ENCODE assay signal across 1 cellular context in genomic region chr12:124680863-124681778, GRCh38.
TF ChIP-seq lines count a peak whose summit lies in the region.

No MANE protein-coding gene starts in this region.

TF ChIP-seq in GM12878, 131 proteins besides CTCF, POLR2A, EP300 and RAD21 (continued from another document and continues in another):
- TF ChIP-seq, protein P1, sequence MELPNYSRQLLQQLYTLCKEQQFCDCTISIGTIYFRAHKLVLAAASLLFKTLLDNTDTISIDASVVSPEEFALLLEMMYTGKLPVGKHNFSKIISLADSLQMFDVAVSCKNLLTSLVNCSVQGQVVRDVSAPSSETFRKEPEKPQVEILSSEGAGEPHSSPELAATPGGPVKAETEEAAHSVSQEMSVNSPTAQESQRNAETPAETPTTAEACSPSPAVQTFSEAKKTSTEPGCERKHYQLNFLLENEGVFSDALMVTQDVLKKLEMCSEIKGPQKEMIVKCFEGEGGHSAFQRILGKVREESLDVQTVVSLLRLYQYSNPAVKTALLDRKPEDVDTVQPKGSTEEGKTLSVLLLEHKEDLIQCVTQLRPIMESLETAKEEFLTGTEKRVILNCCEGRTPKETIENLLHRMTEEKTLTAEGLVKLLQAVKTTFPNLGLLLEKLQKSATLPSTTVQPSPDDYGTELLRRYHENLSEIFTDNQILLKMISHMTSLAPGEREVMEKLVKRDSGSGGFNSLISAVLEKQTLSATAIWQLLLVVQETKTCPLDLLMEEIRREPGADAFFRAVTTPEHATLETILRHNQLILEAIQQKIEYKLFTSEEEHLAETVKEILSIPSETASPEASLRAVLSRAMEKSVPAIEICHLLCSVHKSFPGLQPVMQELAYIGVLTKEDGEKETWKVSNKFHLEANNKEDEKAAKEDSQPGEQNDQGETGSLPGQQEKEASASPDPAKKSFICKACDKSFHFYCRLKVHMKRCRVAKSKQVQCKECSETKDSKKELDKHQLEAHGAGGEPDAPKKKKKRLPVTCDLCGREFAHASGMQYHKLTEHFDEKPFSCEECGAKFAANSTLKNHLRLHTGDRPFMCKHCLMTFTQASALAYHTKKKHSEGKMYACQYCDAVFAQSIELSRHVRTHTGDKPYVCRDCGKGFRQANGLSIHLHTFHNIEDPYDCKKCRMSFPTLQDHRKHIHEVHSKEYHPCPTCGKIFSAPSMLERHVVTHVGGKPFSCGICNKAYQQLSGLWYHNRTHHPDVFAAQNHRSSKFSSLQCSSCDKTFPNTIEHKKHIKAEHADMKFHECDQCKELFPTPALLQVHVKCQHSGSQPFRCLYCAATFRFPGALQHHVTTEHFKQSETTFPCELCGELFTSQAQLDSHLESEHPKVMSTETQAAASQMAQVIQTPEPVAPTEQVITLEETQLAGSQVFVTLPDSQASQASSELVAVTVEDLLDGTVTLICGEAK (IDR thresholded peaks at IDR 0.05; ENCODE audit: borderline replicate concordance), result no peak
- TF ChIP-seq JUNB (IDR thresholded peaks at IDR 0.05), result peak; percentile 88
- TF ChIP-seq, protein P2, sequence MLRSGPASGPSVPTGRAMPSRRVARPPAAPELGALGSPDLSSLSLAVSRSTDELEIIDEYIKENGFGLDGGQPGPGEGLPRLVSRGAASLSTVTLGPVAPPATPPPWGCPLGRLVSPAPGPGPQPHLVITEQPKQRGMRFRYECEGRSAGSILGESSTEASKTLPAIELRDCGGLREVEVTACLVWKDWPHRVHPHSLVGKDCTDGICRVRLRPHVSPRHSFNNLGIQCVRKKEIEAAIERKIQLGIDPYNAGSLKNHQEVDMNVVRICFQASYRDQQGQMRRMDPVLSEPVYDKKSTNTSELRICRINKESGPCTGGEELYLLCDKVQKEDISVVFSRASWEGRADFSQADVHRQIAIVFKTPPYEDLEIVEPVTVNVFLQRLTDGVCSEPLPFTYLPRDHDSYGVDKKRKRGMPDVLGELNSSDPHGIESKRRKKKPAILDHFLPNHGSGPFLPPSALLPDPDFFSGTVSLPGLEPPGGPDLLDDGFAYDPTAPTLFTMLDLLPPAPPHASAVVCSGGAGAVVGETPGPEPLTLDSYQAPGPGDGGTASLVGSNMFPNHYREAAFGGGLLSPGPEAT (IDR thresholded peaks at IDR 0.05; ENCODE audit: low read depth), result no peak
- TF ChIP-seq LARP7 (IDR thresholded peaks at IDR 0.05), result no peak
- TF ChIP-seq MEF2B (IDR thresholded peaks at IDR 0.05; ENCODE audit: partially characterized antibody, poor library complexity, severe bottlenecking), result peak; percentile 90
- TF ChIP-seq SMARCA5 (IDR thresholded peaks at IDR 0.05), result no peak
- TF ChIP-seq ASH2L (IDR thresholded peaks at IDR 0.05; ENCODE audit: borderline replicate concordance, low read depth), result no peak
- no peak; the same call in 1 of the 2 replicates for TF ChIP-seq ZNF207 (IDR thresholded peaks at IDR 0.05; ENCODE audit: borderline replicate concordance)
- TF ChIP-seq POLR2AphosphoS5 (IDR thresholded peaks at IDR 0.05; ENCODE audit: low read length), result no peak
- TF ChIP-seq ETV6 (conservative IDR thresholded peaks at IDR 0.05 in 1 of 2, IDR thresholded peaks at IDR 0.05 in 1 of 2; ENCODE audit: borderline replicate concordance in 1 of 2, low read depth in 1 of 2), result peak in 1 of 2 experiments; percentile 78; a peak in 2 of 4 replicates
- no peak for TF ChIP-seq RCOR1 (conservative IDR thresholded peaks at IDR 0.05; ENCODE audit: low read depth, low read length)
- peak; percentile 83 for TF ChIP-seq ATF7 (IDR thresholded peaks at IDR 0.05; ENCODE audit: low read depth)
- TF ChIP-seq MEF2A (IDR thresholded peaks at IDR 0.05; ENCODE audit: insufficient read depth, low read depth, low read length), result no peak; the same call in 1 of the 2 replicates
- TF ChIP-seq ZSCAN29 (IDR thresholded peaks at IDR 0.05), result no peak
- TF ChIP-seq, protein P3, sequence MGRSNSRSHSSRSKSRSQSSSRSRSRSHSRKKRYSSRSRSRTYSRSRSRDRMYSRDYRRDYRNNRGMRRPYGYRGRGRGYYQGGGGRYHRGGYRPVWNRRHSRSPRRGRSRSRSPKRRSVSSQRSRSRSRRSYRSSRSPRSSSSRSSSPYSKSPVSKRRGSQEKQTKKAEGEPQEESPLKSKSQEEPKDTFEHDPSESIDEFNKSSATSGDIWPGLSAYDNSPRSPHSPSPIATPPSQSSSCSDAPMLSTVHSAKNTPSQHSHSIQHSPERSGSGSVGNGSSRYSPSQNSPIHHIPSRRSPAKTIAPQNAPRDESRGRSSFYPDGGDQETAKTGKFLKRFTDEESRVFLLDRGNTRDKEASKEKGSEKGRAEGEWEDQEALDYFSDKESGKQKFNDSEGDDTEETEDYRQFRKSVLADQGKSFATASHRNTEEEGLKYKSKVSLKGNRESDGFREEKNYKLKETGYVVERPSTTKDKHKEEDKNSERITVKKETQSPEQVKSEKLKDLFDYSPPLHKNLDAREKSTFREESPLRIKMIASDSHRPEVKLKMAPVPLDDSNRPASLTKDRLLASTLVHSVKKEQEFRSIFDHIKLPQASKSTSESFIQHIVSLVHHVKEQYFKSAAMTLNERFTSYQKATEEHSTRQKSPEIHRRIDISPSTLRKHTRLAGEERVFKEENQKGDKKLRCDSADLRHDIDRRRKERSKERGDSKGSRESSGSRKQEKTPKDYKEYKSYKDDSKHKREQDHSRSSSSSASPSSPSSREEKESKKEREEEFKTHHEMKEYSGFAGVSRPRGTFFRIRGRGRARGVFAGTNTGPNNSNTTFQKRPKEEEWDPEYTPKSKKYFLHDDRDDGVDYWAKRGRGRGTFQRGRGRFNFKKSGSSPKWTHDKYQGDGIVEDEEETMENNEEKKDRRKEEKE (IDR thresholded peaks at IDR 0.05), result no peak
- TF ChIP-seq JUND (IDR thresholded peaks at IDR 0.05; ENCODE audit: low read depth, low read length), result no peak
- peak; percentile 72 for TF ChIP-seq MTA2 (IDR thresholded peaks at IDR 0.05; ENCODE audit: low read depth)
- 0 out of 2 replicates have a peak, but pooled peaks have one; percentile 38 for TF ChIP-seq YY1 (IDR thresholded peaks at IDR 0.05; ENCODE audit: low read depth, low read length)
- TF ChIP-seq, protein P4, sequence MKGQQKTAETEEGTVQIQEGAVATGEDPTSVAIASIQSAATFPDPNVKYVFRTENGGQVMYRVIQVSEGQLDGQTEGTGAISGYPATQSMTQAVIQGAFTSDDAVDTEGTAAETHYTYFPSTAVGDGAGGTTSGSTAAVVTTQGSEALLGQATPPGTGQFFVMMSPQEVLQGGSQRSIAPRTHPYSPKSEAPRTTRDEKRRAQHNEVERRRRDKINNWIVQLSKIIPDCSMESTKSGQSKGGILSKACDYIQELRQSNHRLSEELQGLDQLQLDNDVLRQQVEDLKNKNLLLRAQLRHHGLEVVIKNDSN (IDR thresholded peaks at IDR 0.05; ENCODE audit: borderline replicate concordance, extremely low read length, insufficient read depth, low read depth, low read length), result no peak
- peak; percentile 93 for TF ChIP-seq RUNX3 (IDR thresholded peaks at IDR 0.05; ENCODE audit: low read length)
- TF ChIP-seq IKZF2 (IDR thresholded peaks at IDR 0.05), result peak; percentile 68 to 76
- TF ChIP-seq DPF2 (IDR thresholded peaks at IDR 0.05), result peak; percentile 81
- peak; percentile 90; the same call in 1 of the 2 replicates for TF ChIP-seq ZNF217 (IDR thresholded peaks at IDR 0.05)
- no peak for TF ChIP-seq TCF12 (IDR thresholded peaks at IDR 0.05; ENCODE audit: low read depth, low read length)
- TF ChIP-seq SP1 (IDR thresholded peaks at IDR 0.05; ENCODE audit: low read depth, low read length), result no peak
- no peak for TF ChIP-seq SMAD5 (IDR thresholded peaks at IDR 0.05; ENCODE audit: low read depth)
- TF ChIP-seq SIN3A (IDR thresholded peaks at IDR 0.05; ENCODE audit: low read depth, low read length), result no peak
- TF ChIP-seq KDM1A (IDR thresholded peaks at IDR 0.05; ENCODE audit: borderline replicate concordance), result no peak
- no peak for TF ChIP-seq PBX3 (IDR thresholded peaks at IDR 0.05; ENCODE audit: insufficient replicate concordance, low read depth, low read length)
- TF ChIP-seq BACH1 (IDR thresholded peaks at IDR 0.05; ENCODE audit: borderline replicate concordance), result peak; percentile 48; the same call in 1 of the 2 replicates
- no peak for TF ChIP-seq HDAC6 (IDR thresholded peaks at IDR 0.05; ENCODE audit: unreplicated experiment)
- no peak for TF ChIP-seq STAT3 (IDR thresholded peaks at IDR 0.05; ENCODE audit: low read depth, low read length)
- no peak for TF ChIP-seq ZNF592 (IDR thresholded peaks at IDR 0.05)
- no peak for TF ChIP-seq NFYA (IDR thresholded peaks at IDR 0.05; ENCODE audit: borderline replicate concordance, low read depth, low read length)
- no peak for TF ChIP-seq NKRF (conservative IDR thresholded peaks at IDR 0.05)
- no peak for TF ChIP-seq GATAD2B (conservative IDR thresholded peaks at IDR 0.05; ENCODE audit: low read depth)
- TF ChIP-seq NFIC (IDR thresholded peaks at IDR 0.05; ENCODE audit: low read depth, low read length), result 0 out of 2 replicates have a peak, but pooled peaks have one; percentile 72
- TF ChIP-seq BCL3 (IDR thresholded peaks at IDR 0.05; ENCODE audit: borderline replicate concordance, insufficient read depth, low read depth, low read length, poor library complexity, severe bottlenecking), result no peak
- no peak; the same call in 1 of the 2 replicates for TF ChIP-seq PKNOX1 (IDR thresholded peaks at IDR 0.05)
- TF ChIP-seq HDAC2 (IDR thresholded peaks at IDR 0.05), result no peak
- peak; percentile 68; the same call in 1 of the 2 replicates for TF ChIP-seq IRF4 (IDR thresholded peaks at IDR 0.05; ENCODE audit: low read depth, low read length)
- 0 out of 2 replicates have a peak, but pooled peaks have one; percentile 51 for TF ChIP-seq GABPA (IDR thresholded peaks at IDR 0.05; ENCODE audit: low read depth)
- TF ChIP-seq CHD2 (IDR thresholded peaks at IDR 0.05; ENCODE audit: borderline replicate concordance, low read depth, low read length), result no peak
